8 cellular contexts compared by ENCODE assay signal in genomic region chr12:50763637-50764115, GRCh38. TPM values are rescaled to one million over a fixed set of nuclear protein-coding genes. Genes with fewer than 3 reads are reported as not detected.
DNase-seq lines count a peak whose midpoint lies in the region; ATAC-seq and TF ChIP-seq lines count a peak whose summit lies in the region.

ATF1 (plus strand) TSS chr12:50764101; CDS start chr12:50780146, 16,045 bp downstream.

- H3K27ac ChIP-seq in ACC112 (ENCODE audit: low read depth, low read length) (peak within 1 kb of the TSS; percentile 91), caudate nucleus (ENCODE audit: low read depth, low read length) (peak within 1 kb of the TSS; percentile 97)

- peak within 1 kb of the TSS; percentile 91 for H3K4me3 Mint-ChIP-seq in WTC11

- H3K79me2 ChIP-seq in ACC112 (ENCODE audit: control insufficient read depth, insufficient read depth, low read length, unreplicated experiment) = peaks cover 48% of the 10 kb centered on the region

- H3K27me3 Mint-ChIP-seq in WTC11 (ENCODE audit: low read depth) = no peaks in the 10 kb centered on the region

- peak within 1 kb of the TSS; percentile 99 for H2AFZ ChIP-seq in ACC112 (ENCODE audit: low read length, unreplicated experiment)

- H3K36me3 ChIP-seq in ACC112 (ENCODE audit: insufficient read depth, low read length) = no peaks in the 10 kb centered on the region

- POLR2A ChIA-PET in WTC11 (lab: Charles Lee) = interaction anchor here (0.7 to 1.5 kb wide), 8 partner anchors 24 to 508 kb away, joined by 3 to 9 read pairs (median 4); partner anchors contain the start of gene SLC11A2

- no peak for TF ChIP-seq CTCF in WTC11 (IDR thresholded peaks at IDR 0.05)

- H3K4me3 ChIP-seq in ACC112 (ENCODE audit: low read depth, low read length) = peak within 1 kb of the TSS; percentile 95

- no peaks in the 10 kb centered on the region for H3K27me3 ChIP-seq in ACC112 (ENCODE audit: insufficient read depth, low read length)

- peaks cover 31% of the 10 kb centered on the region for H3K4me1 Mint-ChIP-seq in WTC11

- peak within 1 kb of the TSS; percentile 97 for H3K27ac Mint-ChIP-seq in WTC11

- CTCF ChIA-PET in WTC11 (lab: Charles Lee) = interaction anchor here (0.6 to 3.2 kb wide), 8 partner anchors 14 to 808 kb away, joined by 3 to 43 read pairs (median 6); partner anchors contain the start of genes DIP2B and SLC11A2

- ATAC-seq in GM18867 (IDR thresholded peaks at IDR 0.05; ENCODE audit: unreplicated experiment) (peak; percentile 77), HG03103 (IDR thresholded peaks at IDR 0.05; ENCODE audit: low read depth, unreplicated experiment) (peak; percentile 62), WTC11 (peak; percentile 86)

- DNase-seq in NCI-H2196 (lab: John Stamatoyannopoulos, UW; ENCODE audit: unreplicated experiment) (peak; percentile 92), WTC11 (ENCODE audit: low spot score) (peak; percentile 89), caudate nucleus (lab: John Stamatoyannopoulos, UW) (peak in 59 of 61 donors; percentile 32 to 95 (median 85)), iris pigment epithelial cell (ENCODE audit: low read depth) (peak; percentile 92)
- peak; percentile 79 to 80 for DNase-seq in stimulated activated CD4-positive, alpha-beta T cell treated with anti-CD3 and anti-CD28 coated beads, Interleukin-12 subunit alpha, Interleukin-12 subunit beta, amount 100 ng/mL, for 24 hours (ENCODE audit: low read depth in 2 of 2)

- H3K4me1 ChIP-seq in ACC112 (ENCODE audit: control insufficient read depth, insufficient read depth, low read length, unreplicated experiment) = peaks cover 17% of the 10 kb centered on the region

- peaks cover under 1% of the 10 kb centered on the region; the same call in 1 of the 2 replicates for H3K36me3 Mint-ChIP-seq in WTC11

- H3K9me3 Mint-ChIP-seq in WTC11 = no peaks in the 10 kb centered on the region; the same call in 1 of the 2 replicates

TF ChIP-seq in WTC11, 78 proteins besides CTCF, POLR2A, EP300 and RAD21 (continues in another document):
- no peak for TF ChIP-seq ZNF138 (CRISPR knock-in tag; conservative IDR thresholded peaks at IDR 0.05)
- no peak for TF ChIP-seq ATF1 (CRISPR knock-in tag; IDR thresholded peaks at IDR 0.05)
- TF ChIP-seq GTF2I (CRISPR knock-in tag; conservative IDR thresholded peaks at IDR 0.05) = no peak
- peak; percentile 69; the same call in 1 of the 2 replicates for TF ChIP-seq NFE2L1 (CRISPR knock-in tag; IDR thresholded peaks at IDR 0.05)
- no peak for TF ChIP-seq JAZF1 (CRISPR knock-in tag; IDR thresholded peaks at IDR 0.05)
- no peak for TF ChIP-seq ATF3 (CRISPR knock-in tag; conservative IDR thresholded peaks at IDR 0.05)
- TF ChIP-seq CDX4 (CRISPR knock-in tag; IDR thresholded peaks at IDR 0.05; ENCODE audit: borderline replicate concordance) = no peak
- no peak for TF ChIP-seq NFATC4 (CRISPR knock-in tag; IDR thresholded peaks at IDR 0.05)
- no peak for TF ChIP-seq PRRX2 (CRISPR knock-in tag; IDR thresholded peaks at IDR 0.05)
- no peak for TF ChIP-seq EMX1 (CRISPR knock-in tag; IDR thresholded peaks at IDR 0.05)
- TF ChIP-seq USF2 (CRISPR knock-in tag; IDR thresholded peaks at IDR 0.05) = peak; percentile 96
- no peak for TF ChIP-seq MXD4 (CRISPR knock-in tag; IDR thresholded peaks at IDR 0.05; ENCODE audit: borderline replicate concordance)
- no peak for TF ChIP-seq PREB (CRISPR knock-in tag; IDR thresholded peaks at IDR 0.05; ENCODE audit: borderline replicate concordance)
- no peak for TF ChIP-seq AR (CRISPR knock-in tag; IDR thresholded peaks at IDR 0.05)
- no peak for TF ChIP-seq TCF7 (CRISPR knock-in tag; IDR thresholded peaks at IDR 0.05; ENCODE audit: low read depth)
- TF ChIP-seq JUN (CRISPR knock-in tag; IDR thresholded peaks at IDR 0.05) = no peak
- TF ChIP-seq ZNF532 (CRISPR knock-in tag; IDR thresholded peaks at IDR 0.05; ENCODE audit: borderline replicate concordance) = no peak
- TF ChIP-seq SMAD3 (CRISPR knock-in tag; IDR thresholded peaks at IDR 0.05; ENCODE audit: borderline replicate concordance) = peak; percentile 91; the same call in 1 of the 2 replicates
- TF ChIP-seq SP1 (CRISPR knock-in tag; conservative IDR thresholded peaks at IDR 0.05) = peak; percentile 57
- 0 out of 2 replicates have a peak, but pooled peaks have one; percentile 21 for TF ChIP-seq MYBL2 (CRISPR knock-in tag; IDR thresholded peaks at IDR 0.05)
- 0 out of 2 replicates have a peak, but pooled peaks have one; percentile 33 for TF ChIP-seq GABPB1 (CRISPR knock-in tag; IDR thresholded peaks at IDR 0.05)
- TF ChIP-seq ETV6 (CRISPR knock-in tag; IDR thresholded peaks at IDR 0.05) = peak; percentile 84
- no peak for TF ChIP-seq NR3C1 (CRISPR knock-in tag; conservative IDR thresholded peaks at IDR 0.05; ENCODE audit: low read depth)

RNA-seq across cellular contexts. Expression of gene ATF1, which starts in this region (rescaled TPM):
- total RNA-seq in WTC11 (2021) = 34.6 to 36.6 TPM (median 34.8 TPM) in 3 replicates

Comparison
In these comparisons a context has a peak if more than half of its experiments do, and no peak if none do; other contexts are left out.
1. Peak in every context shown above with its lines: DNase-seq, ATAC-seq, H3K4me3 ChIP-seq and H3K27ac ChIP-seq.